ENCODE assay signal across 8 cellular contexts in the genomic region with DNA sequence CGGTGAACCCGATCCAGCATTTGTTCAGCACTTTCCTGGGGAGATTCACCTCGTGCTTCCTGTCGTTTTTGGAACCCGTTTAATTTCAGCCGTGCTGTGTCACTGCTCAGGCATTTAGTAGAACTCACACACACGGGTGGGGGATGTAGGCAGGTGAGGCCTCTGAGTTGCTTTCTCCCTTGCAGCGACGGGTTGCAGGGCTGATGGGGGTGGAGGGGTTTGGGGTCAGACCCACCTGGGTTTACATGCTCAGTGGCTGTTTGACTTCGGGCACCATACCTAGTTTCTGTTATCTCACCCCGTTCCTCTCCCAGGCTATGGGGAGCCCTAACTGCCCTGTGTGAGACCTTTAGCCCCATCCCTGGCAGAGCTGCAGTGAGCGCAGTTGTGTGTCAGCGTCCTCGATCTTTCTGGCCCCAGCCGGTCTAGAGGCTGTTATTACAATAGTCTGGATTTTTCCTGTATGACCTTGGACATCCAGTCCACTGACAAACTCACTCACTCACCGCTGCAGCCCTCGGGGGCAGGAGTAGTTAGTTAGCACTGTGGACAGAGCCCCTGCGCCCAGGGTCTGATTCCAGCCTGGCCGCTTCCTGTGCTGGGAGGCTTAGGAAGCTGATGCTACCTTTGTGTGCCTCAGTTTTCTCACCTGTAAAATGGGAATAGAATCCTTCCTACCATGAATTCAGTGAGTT. TPM values are rescaled to one million over a fixed set of nuclear protein-coding genes. Genes with fewer than 3 reads are reported as not detected.
DNase-seq lines count a peak whose midpoint lies in the region; ATAC-seq, FAIRE-seq and TF ChIP-seq lines count a peak whose summit lies in the region.

No MANE protein-coding gene starts in this region.

- H3K36me3 ChIP-seq in DND-41 (ENCODE audit: insufficient read depth, low read length) = no peaks in the 10 kb centered on the region

- H3K9me3 ChIP-seq in DND-41 (ENCODE audit: insufficient read depth, low read length, severe bottlenecking) = no peaks in the 10 kb centered on the region

- no peaks in the 10 kb centered on the region for H3K27me3 Mint-ChIP-seq in osteocyte (ENCODE audit: unreplicated experiment)

- no peaks in the 10 kb centered on the region for H3K27me3 ChIP-seq in DND-41 (ENCODE audit: insufficient read depth, low read length, poor library complexity)

- peak overlapping the region; percentile 94 for H3K27ac Mint-ChIP-seq in osteocyte (ENCODE audit: unreplicated experiment)

- peak overlapping the region; percentile 91 for H3K4me3 Mint-ChIP-seq in osteocyte (ENCODE audit: unreplicated experiment)

- H3K9me3 Mint-ChIP-seq in osteocyte (ENCODE audit: unreplicated experiment) = no peaks in the 10 kb centered on the region

- H3K4me1 Mint-ChIP-seq in osteocyte (ENCODE audit: unreplicated experiment) = peaks cover 58% of the 10 kb centered on the region

- peaks cover 34% of the 10 kb centered on the region for H4K20me1 ChIP-seq in DND-41 (ENCODE audit: insufficient read depth, low read length)

- FAIRE-seq in RCC 7860 (lab: Jason Lieb, UNC) = no peak

- H3K27ac ChIP-seq in DND-41 (ENCODE audit: low read length) = no peak overlapping the region

- peak overlapping the region; percentile 60; the same call in 1 of the 2 replicates for H3K9ac ChIP-seq in DND-41 (ENCODE audit: low read depth, low read length)

- peaks cover 29% of the 10 kb centered on the region for H3K4me1 ChIP-seq in DND-41 (ENCODE audit: insufficient read depth, low read length)

- H3K4me3 ChIP-seq in DND-41 (ENCODE audit: low read depth in 1 of 2, low read length in 2 of 2) (peak overlapping the region in 1 of 2 experiments; percentile 67; a peak in 1 of 4 replicates), fibroblast of mammary gland (ENCODE audit: control insufficient read depth, low read depth, low read length) (peak overlapping the region; percentile 10)

- H3K36me3 Mint-ChIP-seq in osteocyte (ENCODE audit: unreplicated experiment) = no peaks in the 10 kb centered on the region

- peaks cover 47% of the 10 kb centered on the region for H3K79me2 ChIP-seq in DND-41 (ENCODE audit: insufficient read depth, low read length)

- TF ChIP-seq CTCF in DND-41 (IDR thresholded peaks at IDR 0.05; ENCODE audit: borderline replicate concordance, extremely low read depth, low read length, poor library complexity, severe bottlenecking) (no peak), fibroblast of mammary gland (conservative IDR thresholded peaks at IDR 0.05; ENCODE audit: control insufficient read depth, insufficient read depth, low read depth, low read length) (no peak), osteocyte (IDR thresholded peaks at IDR 0.05) (no peak)

- no peak overlapping the region for H2AFZ ChIP-seq in DND-41 (ENCODE audit: low read depth, low read length)

- no peak for ATAC-seq in DND-41 (ENCODE audit: insufficient read depth, low read depth)
- no peak for ATAC-seq in GM18519 (IDR thresholded peaks at IDR 0.05; ENCODE audit: low FRiP score, unreplicated experiment)

- DNase-seq in DND-41 = no peak
- peak; percentile 56 for DNase-seq in RCC 7860 (ENCODE audit: low spot score)
- DNase-seq in fibroblast of mammary gland (ENCODE audit: low read depth) = no peak
- no peak for DNase-seq in osteocyte (ENCODE audit: extremely low spot score, unreplicated experiment)
- no peak for DNase-seq in effector CD4-positive, alpha-beta T cell
- DNase-seq in AG08395 (ENCODE audit: low spot score) = no peak
- no peak for DNase-seq in NCI-H1105 treated with DMSO at 0.1 percent for 48 hours (lab: John Stamatoyannopoulos, UW)

- peak overlapping the region; percentile 86 for H3K4me2 ChIP-seq in DND-41 (ENCODE audit: insufficient read depth, low read length)

RNA-seq across cellular contexts. Expression of gene LRP5, which starts 2.6 kb away (rescaled TPM):
- 162 and 179 TPM in 2 replicates for total RNA-seq in osteocyte

RNA-seq across cellular contexts. Expression of gene C11orf24, which starts 43.3 kb away (rescaled TPM):
- 70.1 and 80.9 TPM in 2 replicates for total RNA-seq in osteocyte
